Comparison of ENCODE assay signal across 10 cellular contexts in genomic region chr18:74840492-74841167, GRCh38.
DNase-seq lines count a peak whose midpoint lies in the region; ATAC-seq and TF ChIP-seq lines count a peak whose summit lies in the region.
"Had no signal": no experiment of that assay in that cellular context is flagged by ENCODE, and none has a peak within 500 bp of the region (broad histone marks: within the 10 kb centered on the region; RNA-seq: fewer than 3 reads in every experiment).

No MANE protein-coding gene starts in this region.

- intact Hi-C loops in spleen (cut with DNase I; ENCODE audit: low total_unique reads) (no loop called here), esophagus squamous epithelium (cut with DNase I) (no loop called here), testis (cut with DNase I; ENCODE audit: low total_unique reads) (no loop called here)

- WGBS in spleen, 5 donors, result 83 to 88% (median 86%) methylated on average over 7 of the region's 7 CpGs
- 73 to 74% methylated on average over 7 of the region's 7 CpGs for WGBS in esophagus squamous epithelium, 2 donors
- WGBS in testis, 2 donors, result 85 to 92% methylated on average over 7 of the region's 7 CpGs

- H3K4me3 ChIP-seq in epithelial cell of esophagus (ENCODE audit: low read length) (no peak overlapping the region), spleen (no peak overlapping the region), esophagus squamous epithelium (no peak overlapping the region), testis (no peak overlapping the region)
- H3K4me3 ChIP-seq: sigmoid colon had no signal

- H3K27ac Mint-ChIP-seq in activated naive CD4-positive, alpha-beta T cell treated with anti-CD3 and anti-CD28 coated beads, Interleukin-2, amount 10 ng/mL, durations not matched to agents 7 days and 5 days, result peak overlapping the region; percentile 86

- peaks cover 33% of the 10 kb centered on the region for H3K4me1 Mint-ChIP-seq in activated naive CD4-positive, alpha-beta T cell treated with anti-CD3 and anti-CD28 coated beads, Interleukin-2, amount 10 ng/mL, durations not matched to agents 7 days and 5 days

- CTCF ChIA-PET in activated naive CD4-positive, alpha-beta T cell treated with anti-CD3 and anti-CD28 coated beads, Interleukin-2, amount 10 ng/mL, durations not matched to agents 7 days and 5 days (lab: Charles Lee), result interaction anchor here (1.1 kb wide), 1 partner anchor 20 kb away, joined by 3 read pairs; no protein-coding TSS in a partner anchor

- ATAC-seq in GM18517 (IDR thresholded peaks at IDR 0.05; ENCODE audit: unreplicated experiment), result no peak

- no peaks in the 10 kb centered on the region for H3K27me3 ChIP-seq in spleen (replicated peaks in 1 of 7)
- no peaks in the 10 kb centered on the region for H3K27me3 ChIP-seq in esophagus squamous epithelium
- no peaks in the 10 kb centered on the region for H3K27me3 ChIP-seq in testis
- H3K27me3 ChIP-seq: sigmoid colon had no signal

- peak; percentile 33 for DNase-seq in activated naive CD4-positive, alpha-beta T cell treated with anti-CD3 and anti-CD28 coated beads, Interleukin-2, amount 10 ng/mL, durations not matched to agents 7 days and 5 days
- no peak for DNase-seq in activated naive CD4-positive, alpha-beta T cell treated with Interleukin-2 at 50 U/mL for 16 hours
- peak; percentile 43 for DNase-seq in RPMI7951 (ENCODE audit: low read depth)
- peak; percentile 83 for DNase-seq in epithelial cell of esophagus (ENCODE audit: low read depth)
- peak; percentile 64 for DNase-seq in spleen
- DNase-seq in esophagus squamous epithelium (lab: John Stamatoyannopoulos, UW), result no peak
- DNase-seq in testis, result no peak
- DNase-seq: sigmoid colon had no signal

- no peak for TF ChIP-seq POLR2A in spleen (IDR thresholded peaks at IDR 0.05)
- TF ChIP-seq POLR2A in esophagus squamous epithelium (IDR thresholded peaks at IDR 0.05), result no peak
- no peak for TF ChIP-seq POLR2A in testis (IDR thresholded peaks at IDR 0.05)

- H3K4me3 Mint-ChIP-seq in activated naive CD4-positive, alpha-beta T cell treated with anti-CD3 and anti-CD28 coated beads, Interleukin-2, amount 10 ng/mL, durations not matched to agents 7 days and 5 days, result no peak overlapping the region

- H3K36me3 ChIP-seq in spleen (peaks cover 0 to 20% (median 0%) of the 10 kb centered on the region in 6 donors), esophagus squamous epithelium (peaks cover 0 to 5% (median 0%) of the 10 kb centered on the region in 3 donors), testis (ENCODE audit: low read depth, missing control alignments) (no peaks in the 10 kb centered on the region)
- H3K36me3 ChIP-seq: sigmoid colon had no signal

- H3K27ac ChIP-seq in spleen (peak overlapping the region in 2 of 8 donors; percentile 37 to 45), esophagus squamous epithelium (no peak overlapping the region), testis (no peak overlapping the region)
- H3K27ac ChIP-seq: C4-2B had no signal

- no peaks in the 10 kb centered on the region for H3K4me1 ChIP-seq in spleen
- peaks cover 0 to 4% (median 0%) of the 10 kb centered on the region in 3 donors for H3K4me1 ChIP-seq in esophagus squamous epithelium
- no peaks in the 10 kb centered on the region for H3K4me1 ChIP-seq in testis

- no peaks in the 10 kb centered on the region for H3K27me3 Mint-ChIP-seq in activated naive CD4-positive, alpha-beta T cell treated with anti-CD3 and anti-CD28 coated beads, Interleukin-2, amount 10 ng/mL, durations not matched to agents 7 days and 5 days

- no peak for TF ChIP-seq CTCF in epithelial cell of esophagus (IDR thresholded peaks at IDR 0.05; ENCODE audit: insufficient read depth, low read depth, low read length, missing control alignments)
- no peak for TF ChIP-seq CTCF in spleen (IDR thresholded peaks at IDR 0.05 in 8 of 11, conservative IDR thresholded peaks at IDR 0.05 in 3 of 11)
- no peak for TF ChIP-seq CTCF in esophagus squamous epithelium (IDR thresholded peaks at IDR 0.05)
- no peak for TF ChIP-seq CTCF in testis (IDR thresholded peaks at IDR 0.05)

- no peaks in the 10 kb centered on the region for H3K9me3 Mint-ChIP-seq in activated naive CD4-positive, alpha-beta T cell treated with anti-CD3 and anti-CD28 coated beads, Interleukin-2, amount 10 ng/mL, durations not matched to agents 7 days and 5 days

- peaks cover 24% of the 10 kb centered on the region for H3K36me3 Mint-ChIP-seq in activated naive CD4-positive, alpha-beta T cell treated with anti-CD3 and anti-CD28 coated beads, Interleukin-2, amount 10 ng/mL, durations not matched to agents 7 days and 5 days

- H3K9me3 ChIP-seq in spleen (no peaks in the 10 kb centered on the region), esophagus squamous epithelium (no peaks in the 10 kb centered on the region), testis (no peaks in the 10 kb centered on the region)
- H3K9me3 ChIP-seq: sigmoid colon had no signal

Comparison
In these comparisons a context has a peak if more than half of its experiments do, and no peak if none do; other contexts are left out.
1. DNase-seq: peak in activated naive CD4-positive, alpha-beta T cell treated with anti-CD3 and anti-CD28 coated beads, Interleukin-2, amount 10 ng/mL, durations not matched to agents 7 days and 5 days (single experiment), RPMI7951 (single experiment), epithelial cell of esophagus (single experiment) and spleen (single experiment); none in activated naive CD4-positive, alpha-beta T cell treated with Interleukin-2 at 50 U/mL for 16 hours (single experiment), esophagus squamous epithelium (single experiment) and testis (single experiment).